In genomic region chr14:49553892-49554291, GRCh38 we compare ENCODE assay signal across 14 cellular contexts. TPM values are rescaled to one million over a fixed set of nuclear protein-coding genes. Genes with fewer than 3 reads are reported as not detected.
DNase-seq lines count a peak whose midpoint lies in the region.
"Had no signal": no experiment of that assay in that cellular context is flagged by ENCODE, and none has a peak within 500 bp of the region (broad histone marks: within the 10 kb centered on the region; RNA-seq: fewer than 3 reads in every experiment).

No MANE protein-coding gene starts in this region.

- no peak overlapping the region for H3K27ac Mint-ChIP-seq in activated CD4-positive, alpha-beta T cell treated with anti-CD3 and anti-CD28 coated beads, Interleukin-2, amount 10 ng/mL, durations not matched to agents 24 days and 14 days
- H3K27ac Mint-ChIP-seq: CD4-positive, alpha-beta T cell had no signal

- peaks cover 20% of the 10 kb centered on the region for H3K27me3 Mint-ChIP-seq in activated CD4-positive, alpha-beta T cell treated with anti-CD3 and anti-CD28 coated beads, Interleukin-2, amount 10 ng/mL, durations not matched to agents 24 days and 14 days
- H3K27me3 Mint-ChIP-seq: CD4-positive, alpha-beta T cell had no signal

- H3K4me3 Mint-ChIP-seq in activated CD4-positive, alpha-beta T cell treated with anti-CD3 and anti-CD28 coated beads, Interleukin-2, amount 10 ng/mL, durations not matched to agents 24 days and 14 days, result no peak overlapping the region
- H3K4me3 Mint-ChIP-seq: CD4-positive, alpha-beta T cell had no signal

- H3K4me1 Mint-ChIP-seq in activated CD4-positive, alpha-beta T cell treated with anti-CD3 and anti-CD28 coated beads, Interleukin-2, amount 10 ng/mL, durations not matched to agents 24 days and 14 days, result no peaks in the 10 kb centered on the region

- no peaks in the 10 kb centered on the region for H3K36me3 Mint-ChIP-seq in activated CD4-positive, alpha-beta T cell treated with anti-CD3 and anti-CD28 coated beads, Interleukin-2, amount 10 ng/mL, durations not matched to agents 24 days and 14 days (ENCODE audit: low read depth)

- peak; percentile 52 for DNase-seq in NCI-H345 (lab: John Stamatoyannopoulos, UW)
- DNase-seq in NCI-H345 treated with DMSO at 0.1 percent for 48 hours (lab: John Stamatoyannopoulos, UW; ENCODE audit: unreplicated experiment), result no peak
- peak; percentile 71 for DNase-seq in NCI-H187 treated with DMSO at 0.1 percent for 48 hours (lab: John Stamatoyannopoulos, UW)
- peak; percentile 88 for DNase-seq in NCI-H748 treated with DMSO at 0.1 percent for 48 hours (lab: John Stamatoyannopoulos, UW)
- DNase-seq in activated CD4-positive, alpha-beta T cell treated with anti-CD3 and anti-CD28 coated beads, Interleukin-2, amount 10 ng/mL, durations not matched to agents 24 days and 14 days, result no peak
- no peak for DNase-seq in A172 (ENCODE audit: low spot score)
- no peak for DNase-seq in hepatic stellate cell (ENCODE audit: low spot score)
- DNase-seq: ACHN; CD4-positive, alpha-beta T cell; EL; MG63; NCI-H1436; NCI-H446 treated with DMSO at 0.1 percent for 48 hours; T1000 had no signal

- H3K9me3 Mint-ChIP-seq in activated CD4-positive, alpha-beta T cell treated with anti-CD3 and anti-CD28 coated beads, Interleukin-2, amount 10 ng/mL, durations not matched to agents 24 days and 14 days, result no peaks in the 10 kb centered on the region
- H3K9me3 Mint-ChIP-seq: CD4-positive, alpha-beta T cell had no signal

- intact Hi-C loops in activated CD4-positive, alpha-beta T cell treated with anti-CD3 and anti-CD28 coated beads, Interleukin-2, amount 10 ng/mL, durations not matched to agents 24 days and 14 days (cut with micrococcal nuclease), result no loop called here

RNA-seq across cellular contexts. Expression of gene RPS29, which starts 32.3 kb away (rescaled TPM):
- total RNA-seq in activated CD4-positive, alpha-beta T cell treated with anti-CD3 and anti-CD28 coated beads, Interleukin-2, amount 10 ng/mL, durations not matched to agents 24 days and 14 days, result 1,960 and 2,033 TPM in 2 replicates
- 1,242 and 2,235 TPM in 2 replicates for total RNA-seq in A172 (2014; rRNA removed; shearing (Covaris generic))

RNA-seq across cellular contexts. Expression of gene LRR1, which starts 44.8 kb away (rescaled TPM):
- total RNA-seq in activated CD4-positive, alpha-beta T cell treated with anti-CD3 and anti-CD28 coated beads, Interleukin-2, amount 10 ng/mL, durations not matched to agents 24 days and 14 days, result 47.7 and 50.4 TPM in 2 replicates
- 48.7 and 53.1 TPM in 2 replicates for total RNA-seq in A172 (2014; rRNA removed; shearing (Covaris generic))

Comparison
In these comparisons a context has a peak if more than half of its experiments do, and no peak if none do; other contexts are left out.
1. DNase-seq: peak in NCI-H345 (single experiment), NCI-H187 treated with DMSO at 0.1 percent for 48 hours (single experiment) and NCI-H748 treated with DMSO at 0.1 percent for 48 hours (single experiment); none in NCI-H345 treated with DMSO at 0.1 percent for 48 hours (single experiment), activated CD4-positive, alpha-beta T cell treated with anti-CD3 and anti-CD28 coated beads, Interleukin-2, amount 10 ng/mL, durations not matched to agents 24 days and 14 days (single experiment), A172 (single experiment) and hepatic stellate cell (single experiment).